8 cellular contexts compared by ENCODE assay signal in genomic region chr5:54243483-54244080, GRCh38.
A peak's percentile ranks its signal among the peaks of the same experiment; 100 is the strongest.
DNase-seq lines count a peak whose midpoint lies in the region; ATAC-seq, FAIRE-seq and TF ChIP-seq lines count a peak whose summit lies in the region.

No MANE protein-coding gene starts in this region.

- WGBS in ovary, 3 donors: 52 to 59% (median 53%) methylated on average over 4 of the region's 4 CpGs

- H3K27ac ChIP-seq in C4-2B (no peak overlapping the region), ovary (no peak overlapping the region)

- no peak for TF ChIP-seq EP300 in ovary (IDR thresholded peaks at IDR 0.05)

- H3K27me3 ChIP-seq in ovary: no peaks in the 10 kb centered on the region

- DNase-seq in HuH-7 (ENCODE audit: low spot score) (peak; percentile 12), SKM-1 (lab: John Stamatoyannopoulos, UW; ENCODE audit: unreplicated experiment) (peak; percentile 26), epithelial cell of proximal tubule (ENCODE audit: low read depth) (no peak), ovary (no peak), ecto neural progenitor cell (ENCODE audit: low spot score) (no peak), H54 (ENCODE audit: insufficient read length, low spot score) (no peak)

- no peak for FAIRE-seq in H54 (lab: Jason Lieb, UNC)

- H3K9me3 ChIP-seq in ovary: no peaks in the 10 kb centered on the region

- TF ChIP-seq CTCF in C4-2B (conservative IDR thresholded peaks at IDR 0.05): peak; percentile 82
- peak; percentile 88 for TF ChIP-seq CTCF in epithelial cell of proximal tubule (conservative IDR thresholded peaks at IDR 0.05; ENCODE audit: low read depth, low read length)
- peak in 2 of 3 donors; percentile 27 to 35 for TF ChIP-seq CTCF in ovary (IDR thresholded peaks at IDR 0.05)

- intact Hi-C loops in ovary (cut with DNase I): loop anchor here in 3 of 4 donors (5.0 to 10.0 kb wide), 3 partner anchors 171 to 251 kb away; no protein-coding TSS in a partner anchor

- no peaks in the 10 kb centered on the region for H3K36me3 ChIP-seq in ovary

- H3K4me3 ChIP-seq in epithelial cell of proximal tubule (ENCODE audit: low read depth, low read length): no peak overlapping the region
- no peak overlapping the region for H3K4me3 ChIP-seq in ovary

- TF ChIP-seq POLR2A in ovary (IDR thresholded peaks at IDR 0.05) (no peak), H54 (IDR thresholded peaks at IDR 0.05; ENCODE audit: low read depth, low read length) (no peak)

- no peaks in the 10 kb centered on the region for H3K4me1 ChIP-seq in ovary (ENCODE audit: insufficient read depth)

- ATAC-seq in GM18498 (IDR thresholded peaks at IDR 0.05; ENCODE audit: unreplicated experiment): peak; percentile 54

Comparison
In these comparisons a context has a peak if more than half of its experiments do, and no peak if none do; other contexts are left out.
1. CTCF ChIP-seq: peak in every context shown above with its lines; median percentile 88 in epithelial cell of proximal tubule; 82 in C4-2B; 31 in ovary.
2. DNase-seq: peak in HuH-7 (single experiment) and SKM-1 (single experiment); none in epithelial cell of proximal tubule (single experiment), ovary (0 of 5), ecto neural progenitor cell (single experiment) and H54 (single experiment).